ENCODE assay signal across 8 cellular contexts in genomic region chr2:96321230-96322103, GRCh38. TPM values are rescaled to one million over a fixed set of nuclear protein-coding genes. Genes with fewer than 3 reads are reported as not detected.
DNase-seq lines count a peak whose midpoint lies in the region; ATAC-seq, FAIRE-seq and TF ChIP-seq lines count a peak whose summit lies in the region.

No MANE protein-coding gene starts in this region.

- no peak overlapping the region for H3K27ac ChIP-seq in kidney (ENCODE audit: low read depth in 2 of 2, low read length in 2 of 2)

- peak overlapping the region in 1 of 2 donors; percentile 37 for H3K9ac ChIP-seq in kidney (ENCODE audit: low read length in 2 of 2)

- TF ChIP-seq CTCF in astrocyte of the cerebellum (IDR thresholded peaks at IDR 0.05; ENCODE audit: low read depth, low read length, missing control alignments) (no peak), kidney (IDR thresholded peaks at IDR 0.05; ENCODE audit: borderline replicate concordance, extremely low read depth, insufficient read depth) (no peak)

- H3K4me3 ChIP-seq in Jurkat, Clone E6-1 (ENCODE audit: low read length): peak overlapping the region; percentile 54
- peak overlapping the region; percentile 64 for H3K4me3 ChIP-seq in astrocyte of the cerebellum (ENCODE audit: low read depth, low read length)
- H3K4me3 ChIP-seq in kidney (ENCODE audit: low read length in 2 of 2): peak overlapping the region; percentile 62 to 75

- no peaks in the 10 kb centered on the region for H3K27me3 Mint-ChIP-seq in T-helper 1 cell treated with Interleukin-12 subunit alpha and Interleukin-12 subunit beta and Interleukin-4 antibody, amounts not matched to agents 30 μg/mL and 1 μg/mL, for 36 hours (ENCODE audit: low read depth)

- in situ Hi-C loops in astrocyte of the cerebellum (cut with HindIII; ENCODE audit: low sequenced_read_pairs): no loop called here

- no peaks in the 10 kb centered on the region for H3K9me3 Mint-ChIP-seq in T-helper 1 cell treated with Interleukin-12 subunit alpha and Interleukin-12 subunit beta and Interleukin-4 antibody, amounts not matched to agents 30 μg/mL and 1 μg/mL, for 36 hours

- H3K36me3 ChIP-seq in kidney (ENCODE audit: control insufficient read depth in 1 of 2, insufficient read depth in 2 of 2, low read length in 2 of 2): no peaks in the 10 kb centered on the region

- H3K4me1 ChIP-seq in kidney (ENCODE audit: control insufficient read depth in 1 of 2, insufficient read depth in 1 of 2, low read depth in 1 of 2, low read length in 2 of 2): peaks cover 0 to 7% of the 10 kb centered on the region in 2 donors

- DNase-seq in ELR (ENCODE audit: low read depth): peak; percentile 61
- peak; percentile 59 for DNase-seq in Jurkat, Clone E6-1 (ENCODE audit: low read depth, low spot score)
- no peak for DNase-seq in astrocyte of the cerebellum (ENCODE audit: low read depth)
- DNase-seq in kidney: peak; percentile 80
- peak; percentile 78 to 89 for DNase-seq in stimulated activated CD4-positive, alpha-beta T cell treated with anti-CD3 and anti-CD28 coated beads, Interleukin-2, amount 100 ng/mL, for 24 hours
- DNase-seq in OCI-M2 (lab: John Stamatoyannopoulos, UW; ENCODE audit: unreplicated experiment): no peak

- H3K9me3 ChIP-seq in kidney (ENCODE audit: control insufficient read depth in 1 of 2, low read length in 2 of 2): no peaks in the 10 kb centered on the region

- peak; percentile 52 for ATAC-seq in GM21526 (IDR thresholded peaks at IDR 0.05; ENCODE audit: low FRiP score, unreplicated experiment)

- intact Hi-C loops in kidney (cut with DNase I): no loop called here

- no peak for FAIRE-seq in kidney (lab: Jason Lieb, UNC)

- H3K27ac Mint-ChIP-seq in T-helper 1 cell treated with Interleukin-12 subunit alpha and Interleukin-12 subunit beta and Interleukin-4 antibody, amounts not matched to agents 30 μg/mL and 1 μg/mL, for 36 hours: peak overlapping the region; percentile 90

- peaks cover 54% of the 10 kb centered on the region for H3K4me1 Mint-ChIP-seq in T-helper 1 cell treated with Interleukin-12 subunit alpha and Interleukin-12 subunit beta and Interleukin-4 antibody, amounts not matched to agents 30 μg/mL and 1 μg/mL, for 36 hours (ENCODE audit: low read depth)

- peaks cover 22% of the 10 kb centered on the region for H3K36me3 Mint-ChIP-seq in T-helper 1 cell treated with Interleukin-12 subunit alpha and Interleukin-12 subunit beta and Interleukin-4 antibody, amounts not matched to agents 30 μg/mL and 1 μg/mL, for 36 hours (ENCODE audit: low read depth)

- H3K4me3 Mint-ChIP-seq in T-helper 1 cell treated with Interleukin-12 subunit alpha and Interleukin-12 subunit beta and Interleukin-4 antibody, amounts not matched to agents 30 μg/mL and 1 μg/mL, for 36 hours: peak overlapping the region; percentile 91

RNA-seq across cellular contexts. Expression of gene ITPRIPL1, which starts 3.6 kb away (rescaled TPM):
- 24.6 TPM for polyA plus RNA-seq in Jurkat, Clone E6-1 (2012; ENCODE audit: insufficient read depth, insufficient read length)
- 1.2 TPM for total RNA-seq in kidney
- 0.73 TPM for polyA plus RNA-seq in kidney (ENCODE audit: insufficient read depth, low read depth, low replicate concordance)

RNA-seq across cellular contexts. Expression of gene NCAPH, which starts 14.1 kb away (rescaled TPM):
- 93.1 TPM for polyA plus RNA-seq in Jurkat, Clone E6-1 (2012; ENCODE audit: insufficient read depth, insufficient read length)
- total RNA-seq in kidney: 0.72 TPM
- polyA plus RNA-seq in kidney (ENCODE audit: insufficient read depth, low read depth, low replicate concordance): 0.17 TPM

RNA-seq across cellular contexts. Expression of gene SNRNP200, which starts 16.1 kb away (rescaled TPM):
- polyA plus RNA-seq in Jurkat, Clone E6-1 (2012; ENCODE audit: insufficient read depth, insufficient read length): 189 TPM
- total RNA-seq in kidney: 118 TPM
- 46.7 TPM for polyA plus RNA-seq in kidney (ENCODE audit: insufficient read depth, low read depth, low replicate concordance)

RNA-seq across cellular contexts. Expression of gene CIAO1, which starts 55.4 kb away (rescaled TPM):
- polyA plus RNA-seq in Jurkat, Clone E6-1 (2012; ENCODE audit: insufficient read depth, insufficient read length): 78.8 TPM
- 63.0 TPM for total RNA-seq in kidney
- 48.2 TPM for polyA plus RNA-seq in kidney (ENCODE audit: insufficient read depth, low read depth, low replicate concordance)

RNA-seq across cellular contexts. Expression of gene TMEM127, which starts 55.7 kb away (rescaled TPM):
- 12.6 TPM for polyA plus RNA-seq in Jurkat, Clone E6-1 (2012; ENCODE audit: insufficient read depth, insufficient read length)
- total RNA-seq in kidney: 72.3 TPM
- 37.4 TPM for polyA plus RNA-seq in kidney (ENCODE audit: insufficient read depth, low read depth, low replicate concordance)

Comparison
In these comparisons a context has a peak if more than half of its experiments do, and no peak if none do; other contexts are left out.
1. DNase-seq: peak in ELR (single experiment), Jurkat, Clone E6-1 (single experiment), kidney (single experiment) and stimulated activated CD4-positive, alpha-beta T cell treated with anti-CD3 and anti-CD28 coated beads, Interleukin-2, amount 100 ng/mL, for 24 hours (2 of 2); none in astrocyte of the cerebellum (single experiment) and OCI-M2 (single experiment).
2. Peak in every context shown above with its lines, with median percentiles within 50 percentile points of each other: H3K4me3 ChIP-seq.